ENCODE assay signal across 10 cellular contexts in the genomic region with DNA sequence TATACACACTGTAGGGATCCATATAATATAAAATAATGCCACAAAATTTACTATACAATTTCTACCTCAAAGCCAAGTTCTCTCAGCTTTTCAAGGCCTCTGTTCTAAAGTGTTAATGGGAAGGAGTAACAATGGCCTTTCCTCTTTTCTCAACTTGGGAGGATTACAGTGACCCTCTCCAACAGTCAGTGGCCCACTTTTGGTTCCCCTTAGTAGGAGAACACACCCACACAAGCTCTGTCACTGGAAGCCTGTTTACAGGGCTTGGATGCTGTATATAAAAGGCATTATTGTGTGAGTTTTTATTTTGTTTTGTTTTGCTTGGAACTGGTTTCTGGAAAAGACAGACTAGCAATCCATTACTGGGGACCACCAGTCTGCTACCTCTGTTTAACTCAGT. TPM values are rescaled to one million over a fixed set of nuclear protein-coding genes. Genes with fewer than 3 reads are reported as not detected.
DNase-seq lines count a peak whose midpoint lies in the region; ATAC-seq and TF ChIP-seq lines count a peak whose summit lies in the region.
"Had no signal": no experiment of that assay in that cellular context is flagged by ENCODE, and none has a peak within 500 bp of the region (broad histone marks: within the 10 kb centered on the region; RNA-seq: fewer than 3 reads in every experiment).

No MANE protein-coding gene starts in this region.

- no peak for TF ChIP-seq CTCF in Peyer's patch (IDR thresholded peaks at IDR 0.05)
- TF ChIP-seq CTCF in esophagus muscularis mucosa (IDR thresholded peaks at IDR 0.05) = no peak

- TF ChIP-seq POLR2A in Peyer's patch (IDR thresholded peaks at IDR 0.05) (no peak), esophagus muscularis mucosa (IDR thresholded peaks at IDR 0.05; ENCODE audit: low read depth) (no peak)

- H3K9me3 ChIP-seq in right cardiac atrium (ENCODE audit: control insufficient read depth, low read length) = no peaks in the 10 kb centered on the region
- no peaks in the 10 kb centered on the region for H3K9me3 ChIP-seq in Peyer's patch
- H3K9me3 ChIP-seq in esophagus muscularis mucosa = no peaks in the 10 kb centered on the region

- peak overlapping the region; percentile 90 for H3K4me3 Mint-ChIP-seq in memory B cell

- no peak for TF ChIP-seq EP300 in esophagus muscularis mucosa (IDR thresholded peaks at IDR 0.05)

- no peaks in the 10 kb centered on the region for H3K27me3 Mint-ChIP-seq in memory B cell

- H3K9me3 Mint-ChIP-seq in memory B cell = no peaks in the 10 kb centered on the region

- H3K36me3 Mint-ChIP-seq in memory B cell = peaks cover 3% of the 10 kb centered on the region

- ATAC-seq in right cardiac atrium (no peak), Right ventricle myocardium superior (ENCODE audit: poor library complexity) (no peak), memory B cell (ENCODE audit: low read depth) (peak; percentile 28), GM19467 (IDR thresholded peaks at IDR 0.05; ENCODE audit: unreplicated experiment) (no peak)

- peak overlapping the region; percentile 92 for H3K27ac Mint-ChIP-seq in memory B cell

- peak overlapping the region; percentile 36 for H3K27ac ChIP-seq in right cardiac atrium (ENCODE audit: low read length)
- H3K27ac ChIP-seq in Peyer's patch = peak overlapping the region; percentile 42 to 70 (median 68)
- peak overlapping the region in 1 of 4 donors; percentile 18 for H3K27ac ChIP-seq in esophagus muscularis mucosa (replicated peaks in 1 of 4)

- intact Hi-C loops in right cardiac atrium (cut with DNase I) = no loop called here
- intact Hi-C loops in Right ventricle myocardium superior (cut with DNase I) = no loop called here
- intact Hi-C loops in esophagus muscularis mucosa (cut with DNase I) = no loop called here

- H3K27me3 ChIP-seq in right cardiac atrium (ENCODE audit: control insufficient read depth, insufficient read depth) = no peaks in the 10 kb centered on the region
- no peaks in the 10 kb centered on the region for H3K27me3 ChIP-seq in Peyer's patch
- no peaks in the 10 kb centered on the region for H3K27me3 ChIP-seq in esophagus muscularis mucosa

- no peak overlapping the region for H3K4me3 ChIP-seq in right cardiac atrium (ENCODE audit: low read length)
- H3K4me3 ChIP-seq in Peyer's patch = peak overlapping the region in 2 of 4 donors; percentile 0 to 5
- no peak overlapping the region for H3K4me3 ChIP-seq in esophagus muscularis mucosa

- H3K36me3 ChIP-seq in Peyer's patch (no peaks in the 10 kb centered on the region), esophagus muscularis mucosa (no peaks in the 10 kb centered on the region)

- peaks cover 34% of the 10 kb centered on the region for H3K4me1 Mint-ChIP-seq in memory B cell

- DNase-seq in right cardiac atrium (no peak), Right ventricle myocardium superior (no peak), Peyer's patch (no peak), memory B cell (ENCODE audit: low spot score in 2 of 2) (no peak), esophagus muscularis mucosa (ENCODE audit: extremely low spot score) (no peak), occipital lobe (lab: John Stamatoyannopoulos, UW) (no peak), GF-D8 (lab: John Stamatoyannopoulos, UW) (no peak)
- DNase-seq: NCI-H1694; stimulated activated naive CD4-positive, alpha-beta T cell treated with Interleukin-2 at 50 U/mL for 16 hours had no signal

- peaks cover 2% of the 10 kb centered on the region for H3K4me1 ChIP-seq in right cardiac atrium (ENCODE audit: control insufficient read depth, insufficient read depth, low read length)
- no peaks in the 10 kb centered on the region for H3K4me1 ChIP-seq in Peyer's patch
- peaks cover 3 to 8% (median 5%) of the 10 kb centered on the region in 4 donors for H3K4me1 ChIP-seq in esophagus muscularis mucosa

RNA-seq across cellular contexts. Expression of a gene that starts 1.8 kb away (rescaled TPM):
- total RNA-seq in right cardiac atrium = 10 to 100 TPM; 36.1 to 43.2 (median 38.6) TPM
- polyA plus RNA-seq in right cardiac atrium = 17.1 TPM
- 36.8 TPM for total RNA-seq in Right ventricle myocardium superior
- total RNA-seq in Peyer's patch = 10 to 100 TPM in 1 of 4 donors, 1 to 10 TPM in 3; 3.8 to 29.7 (median 6.6) TPM
- 10 to 100 TPM; 13.4 to 16.4 (median 15.0) TPM for total RNA-seq in esophagus muscularis mucosa
- 23.1 TPM for total RNA-seq in occipital lobe
